Comparison of ENCODE assay signal across 10 cellular contexts in genomic region chr15:33242165-33242564, GRCh38. TPM values are rescaled to one million over a fixed set of nuclear protein-coding genes. Genes with fewer than 3 reads are reported as not detected.
A peak's percentile ranks its signal among the peaks of the same experiment; 100 is the strongest.
DNase-seq lines count a peak whose midpoint lies in the region; ATAC-seq lines count a peak whose summit lies in the region.
"Had no signal": no experiment of that assay in that cellular context is flagged by ENCODE, and none has a peak within 500 bp of the region (broad histone marks: within the 10 kb centered on the region; RNA-seq: fewer than 3 reads in every experiment).

No MANE protein-coding gene starts in this region.

- DNase-seq in activated CD4-positive, alpha-beta T cell treated with anti-CD3 and anti-CD28 coated beads for 36 hours = peak; percentile 56
- no peak for DNase-seq in activated CD4-positive, alpha-beta T cell treated with anti-CD3 and anti-CD28 coated beads, Interleukin-2, amount 50 U/mL, for 4 hours
- DNase-seq in NCI-H226 (peak; percentile 45), ecto neural progenitor cell (ENCODE audit: low spot score) (no peak)
- peak; percentile 63 for DNase-seq in stimulated activated CD4-positive, alpha-beta T cell treated with anti-CD3 and anti-CD28 coated beads, Interleukin-1b, Interleukin-23, amount 100 ng/mL, for 48 hours
- DNase-seq: C1 segment of cervical spinal cord, NCI-H446 treated with DMSO at 0.1 percent for 48 hours had no signal

- no peaks in the 10 kb centered on the region for H3K36me3 Mint-ChIP-seq in activated CD4-positive, alpha-beta T cell treated with anti-CD3 and anti-CD28 coated beads for 36 hours (ENCODE audit: low read depth)

- POLR2A ChIA-PET in activated CD4-positive, alpha-beta T cell treated with anti-CD3 and anti-CD28 coated beads for 36 hours (lab: Charles Lee) = no interaction called here

- H3K9me3 Mint-ChIP-seq in activated CD4-positive, alpha-beta T cell treated with anti-CD3 and anti-CD28 coated beads for 36 hours (ENCODE audit: low read depth) = no peaks in the 10 kb centered on the region

- peaks cover 16% of the 10 kb centered on the region for H3K4me1 Mint-ChIP-seq in activated CD4-positive, alpha-beta T cell treated with anti-CD3 and anti-CD28 coated beads for 36 hours

- H3K27me3 Mint-ChIP-seq in activated CD4-positive, alpha-beta T cell treated with anti-CD3 and anti-CD28 coated beads for 36 hours = no peaks in the 10 kb centered on the region

- no peak overlapping the region for H3K4me3 Mint-ChIP-seq in activated CD4-positive, alpha-beta T cell treated with anti-CD3 and anti-CD28 coated beads for 36 hours

- intact Hi-C loops in activated CD4-positive, alpha-beta T cell treated with anti-CD3 and anti-CD28 coated beads for 36 hours (cut with DNase I, micrococcal nuclease) = loop anchor here in 1 of 2 experiments (2.0 kb wide), 2 partner anchors 15 to 41 kb away; no protein-coding TSS in a partner anchor

- ATAC-seq in activated CD4-positive, alpha-beta T cell treated with anti-CD3 and anti-CD28 coated beads for 36 hours = peak; percentile 93
- ATAC-seq in esophagus mucosa (peak; percentile 48), GM19023 (IDR thresholded peaks at IDR 0.05; ENCODE audit: unreplicated experiment) (no peak), HG02571 (IDR thresholded peaks at IDR 0.05; ENCODE audit: unreplicated experiment) (no peak)

- CTCF ChIA-PET in activated CD4-positive, alpha-beta T cell treated with anti-CD3 and anti-CD28 coated beads for 36 hours (lab: Charles Lee) = interaction anchor here (0.5 to 1.1 kb wide), 2 partner anchors 15 to 120 kb away, joined by 3 read pairs; no protein-coding TSS in a partner anchor

- peak overlapping the region; percentile 38 for H3K27ac Mint-ChIP-seq in activated CD4-positive, alpha-beta T cell treated with anti-CD3 and anti-CD28 coated beads for 36 hours

RNA-seq across cellular contexts. Expression of gene FMN1, which starts 47.7 kb away (rescaled TPM):
- total RNA-seq in activated CD4-positive, alpha-beta T cell treated with anti-CD3 and anti-CD28 coated beads for 36 hours = under 1 TPM; 0.09 to 0.21 TPM
- 4.6 TPM for total RNA-seq in esophagus mucosa

Comparison
In these comparisons a context has a peak if more than half of its experiments do, and no peak if none do; other contexts are left out.
1. DNase-seq: peak in activated CD4-positive, alpha-beta T cell treated with anti-CD3 and anti-CD28 coated beads for 36 hours (single experiment), NCI-H226 (single experiment) and stimulated activated CD4-positive, alpha-beta T cell treated with anti-CD3 and anti-CD28 coated beads, Interleukin-1b, Interleukin-23, amount 100 ng/mL, for 48 hours (single experiment); none in activated CD4-positive, alpha-beta T cell treated with anti-CD3 and anti-CD28 coated beads, Interleukin-2, amount 50 U/mL, for 4 hours (0 of 2) and ecto neural progenitor cell (single experiment).
2. ATAC-seq: peak in activated CD4-positive, alpha-beta T cell treated with anti-CD3 and anti-CD28 coated beads for 36 hours (single experiment) and esophagus mucosa (single experiment); none in GM19023 (single experiment) and HG02571 (single experiment).